In the genomic region with DNA sequence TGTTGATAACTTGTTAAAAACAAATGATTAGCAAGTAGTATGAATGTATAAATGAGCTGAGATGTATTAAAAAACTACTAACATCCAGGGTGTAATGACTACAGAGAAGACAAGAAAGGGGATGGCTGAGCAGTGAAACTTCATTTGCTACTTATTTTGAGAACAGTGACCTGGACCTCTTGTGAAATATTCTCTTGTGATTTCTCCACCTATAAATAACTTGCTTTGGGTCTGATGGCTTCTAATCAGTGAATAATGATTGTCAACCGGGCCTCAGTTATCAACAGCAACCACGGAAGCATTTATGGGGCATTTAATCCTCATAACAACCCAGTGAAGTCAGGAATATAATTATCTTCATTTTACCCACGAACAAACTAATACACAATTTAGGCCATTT, we compare ENCODE assay signal across 15 cellular contexts.
DNase-seq lines count a peak whose midpoint lies in the region; ATAC-seq and TF ChIP-seq lines count a peak whose summit lies in the region.
"Had no signal": no experiment of that assay in that cellular context is flagged by ENCODE, and none has a peak within 500 bp of the region (broad histone marks: within the 10 kb centered on the region; RNA-seq: fewer than 3 reads in every experiment).

No MANE protein-coding gene starts in this region.

- no peak overlapping the region for H3K4me3 Mint-ChIP-seq in stimulated activated effector memory CD8-positive, alpha-beta T cell treated with anti-CD3 and anti-CD28 coated beads, Interleukin-12 subunit alpha, Interleukin-12 subunit beta, amount 100 ng/mL, for 72 hours
- H3K4me3 Mint-ChIP-seq: CD4-positive, CD25-positive, alpha-beta regulatory T cell had no signal

- DNase-seq in Right ventricle myocardium inferior (ENCODE audit: missing footprints): no peak
- no peak for DNase-seq in cardiac septum (ENCODE audit: low spot score)
- DNase-seq in heart left ventricle: peak in 1 of 5 donors; percentile 22
- no peak for DNase-seq in right atrium auricular region (ENCODE audit: low spot score)
- no peak for DNase-seq in transverse colon
- DNase-seq in psoas muscle: no peak
- no peak for DNase-seq in stimulated activated effector memory CD8-positive, alpha-beta T cell treated with anti-CD3 and anti-CD28 coated beads, Interleukin-12 subunit alpha, Interleukin-12 subunit beta, amount 100 ng/mL, for 72 hours (ENCODE audit: low spot score in 2 of 2)
- DNase-seq in stimulated activated CD4-positive, alpha-beta T cell treated with anti-CD3 and anti-CD28 coated beads, Interleukin-2, amount 100 ng/mL, for 48 hours: no peak
- DNase-seq: 8988T; ACHN; CD4-positive, CD25-positive, alpha-beta regulatory T cell; DMS 273 treated with DMSO at 0.1 percent for 48 hours; HCEC 1CT had no signal

- H3K4me1 Mint-ChIP-seq in stimulated activated effector memory CD8-positive, alpha-beta T cell treated with anti-CD3 and anti-CD28 coated beads, Interleukin-12 subunit alpha, Interleukin-12 subunit beta, amount 100 ng/mL, for 72 hours: no peaks in the 10 kb centered on the region
- H3K4me1 Mint-ChIP-seq: CD4-positive, CD25-positive, alpha-beta regulatory T cell had no signal

- peak; percentile 74 for ATAC-seq in Right ventricle myocardium inferior
- ATAC-seq in heart left ventricle: peak; percentile 77 to 86 (median 85)
- no peak for ATAC-seq in psoas muscle
- no peak for ATAC-seq in stimulated activated effector memory CD8-positive, alpha-beta T cell treated with anti-CD3 and anti-CD28 coated beads, Interleukin-12 subunit alpha, Interleukin-12 subunit beta, amount 100 ng/mL, for 72 hours

- no peaks in the 10 kb centered on the region for H3K36me3 Mint-ChIP-seq in stimulated activated effector memory CD8-positive, alpha-beta T cell treated with anti-CD3 and anti-CD28 coated beads, Interleukin-12 subunit alpha, Interleukin-12 subunit beta, amount 100 ng/mL, for 72 hours
- H3K36me3 Mint-ChIP-seq: CD4-positive, CD25-positive, alpha-beta regulatory T cell had no signal

- intact Hi-C loops in Right ventricle myocardium inferior (cut with DNase I): loop anchor here (5.0 kb wide), 2 partner anchors 63 to 147 kb away; no protein-coding TSS in a partner anchor
- intact Hi-C loops in cardiac septum (cut with DNase I): loop anchor here (5.0 kb wide), 1 partner anchor 152 kb away; a partner anchor contains a TSS
- intact Hi-C loops in heart left ventricle (cut with DNase I): loop anchor here in 6 of 10 donors (2.0 to 10.0 kb wide), 3 partner anchors 149 to 153 kb away; a partner anchor contains a TSS
- intact Hi-C loops in transverse colon (cut with DNase I; ENCODE audit: low total_unique reads): no loop called here
- intact Hi-C loops in psoas muscle (cut with DNase I): no loop called here

- no peak overlapping the region for H3K27ac Mint-ChIP-seq in stimulated activated effector memory CD8-positive, alpha-beta T cell treated with anti-CD3 and anti-CD28 coated beads, Interleukin-12 subunit alpha, Interleukin-12 subunit beta, amount 100 ng/mL, for 72 hours
- H3K27ac Mint-ChIP-seq: CD4-positive, CD25-positive, alpha-beta regulatory T cell had no signal

- H3K9me3 ChIP-seq in heart left ventricle (no peaks in the 10 kb centered on the region), right atrium auricular region (no peaks in the 10 kb centered on the region), transverse colon (no peaks in the 10 kb centered on the region), psoas muscle (no peaks in the 10 kb centered on the region)
- H3K9me3 ChIP-seq: BLaER1 treated with 17β-estradiol and CSF1 and Interleukin-3, amounts not matched to agents 10 nM and 100 nM had no signal

- no peak for TF ChIP-seq CTCF in heart left ventricle (IDR thresholded peaks at IDR 0.05)
- TF ChIP-seq CTCF in right atrium auricular region (IDR thresholded peaks at IDR 0.05): no peak
- TF ChIP-seq CTCF in transverse colon (IDR thresholded peaks at IDR 0.05): no peak
- TF ChIP-seq CTCF in psoas muscle (IDR thresholded peaks at IDR 0.05): no peak

- TF ChIP-seq POLR2A in heart left ventricle (IDR thresholded peaks at IDR 0.05): peak in 1 of 2 donors; percentile 28
- TF ChIP-seq POLR2A in transverse colon (IDR thresholded peaks at IDR 0.05): no peak

- in situ Hi-C loops in transverse colon (cut with MboI; ENCODE audit: low pct_ligation_motif_present in 1 of 4, low pct_unique_long_range_greater_than_20kb in 1 of 4, low sequenced_read_pairs in 3 of 4): no loop called here

- no peaks in the 10 kb centered on the region for H3K9me3 Mint-ChIP-seq in stimulated activated effector memory CD8-positive, alpha-beta T cell treated with anti-CD3 and anti-CD28 coated beads, Interleukin-12 subunit alpha, Interleukin-12 subunit beta, amount 100 ng/mL, for 72 hours
- H3K9me3 Mint-ChIP-seq: CD4-positive, CD25-positive, alpha-beta regulatory T cell had no signal

- H3K27me3 ChIP-seq in heart left ventricle: no peaks in the 10 kb centered on the region
- no peaks in the 10 kb centered on the region for H3K27me3 ChIP-seq in right atrium auricular region
- H3K27me3 ChIP-seq in transverse colon: no peaks in the 10 kb centered on the region
- H3K27me3 ChIP-seq in psoas muscle (ENCODE audit: insufficient read depth in 3 of 3, low read length in 2 of 3): no peaks in the 10 kb centered on the region
- H3K27me3 ChIP-seq: BLaER1 treated with 17β-estradiol and CSF1 and Interleukin-3, amounts not matched to agents 10 nM and 100 nM had no signal

- no peak for TF ChIP-seq EP300 in transverse colon (IDR thresholded peaks at IDR 0.05; ENCODE audit: low read depth)

- H3K4me3 ChIP-seq in heart left ventricle (no peak overlapping the region), right atrium auricular region (no peak overlapping the region), transverse colon (no peak overlapping the region), psoas muscle (no peak overlapping the region)
- H3K4me3 ChIP-seq: BLaER1 treated with 17β-estradiol and CSF1 and Interleukin-3, amounts not matched to agents 10 nM and 100 nM had no signal

- no peaks in the 10 kb centered on the region for H3K36me3 ChIP-seq in heart left ventricle
- H3K36me3 ChIP-seq in right atrium auricular region: no peaks in the 10 kb centered on the region
- H3K36me3 ChIP-seq in transverse colon: no peaks in the 10 kb centered on the region
- H3K36me3 ChIP-seq in psoas muscle (ENCODE audit: insufficient read depth in 1 of 2, low read depth in 1 of 2): no peaks in the 10 kb centered on the region
- H3K36me3 ChIP-seq: BLaER1 treated with 17β-estradiol and CSF1 and Interleukin-3, amounts not matched to agents 10 nM and 100 nM had no signal

- WGBS in heart left ventricle, 4 donors: 15 to 27% (median 21%) methylated on average over 3 of the region's 3 CpGs
- WGBS in transverse colon (ENCODE audit: low coverage in 1 of 2), 2 donors: 59 to 60% methylated on average over 3 of the region's 3 CpGs
- WGBS in psoas muscle, 3 donors: 62 to 68% (median 67%) methylated on average over 3 of the region's 3 CpGs

- H3K4me1 ChIP-seq in heart left ventricle (peaks cover 0 to 33% (median 8%) of the 10 kb centered on the region in 12 donors), right atrium auricular region (peaks cover 0 to 13% of the 10 kb centered on the region in 2 donors), transverse colon (no peaks in the 10 kb centered on the region), psoas muscle (no peaks in the 10 kb centered on the region)
- H3K4me1 ChIP-seq: BLaER1 treated with 17β-estradiol and CSF1 and Interleukin-3, amounts not matched to agents 10 nM and 100 nM had no signal

- H3K27ac ChIP-seq in heart left ventricle (peak overlapping the region; percentile 56 to 91 (median 82)), right atrium auricular region (peak overlapping the region; percentile 54 to 88), transverse colon (no peak overlapping the region), psoas muscle (no peak overlapping the region)
- H3K27ac ChIP-seq: BLaER1 treated with 17β-estradiol and CSF1 and Interleukin-3, amounts not matched to agents 10 nM and 100 nM; HL-60 had no signal

Comparison
In these comparisons a context has a peak if more than half of its experiments do, and no peak if none do; other contexts are left out.
1. ATAC-seq: peak in Right ventricle myocardium inferior (single experiment) and heart left ventricle (4 of 4); none in psoas muscle (0 of 4) and stimulated activated effector memory CD8-positive, alpha-beta T cell treated with anti-CD3 and anti-CD28 coated beads, Interleukin-12 subunit alpha, Interleukin-12 subunit beta, amount 100 ng/mL, for 72 hours (single experiment).
2. H3K27ac ChIP-seq: peak in heart left ventricle (12 of 12) and right atrium auricular region (2 of 2); none in transverse colon (0 of 4) and psoas muscle (single experiment).
3. intact Hi-C loops: an anchor here in Right ventricle myocardium inferior (5.0 kb wide), cardiac septum (5.0 kb wide) and heart left ventricle (2.0 to 10.0 kb wide); none called in transverse colon and psoas muscle.